Comparison of ENCODE assay signal across 15 cellular contexts in genomic region chr1:207891148-207891547, GRCh38. TPM values are rescaled to one million over a fixed set of nuclear protein-coding genes. Genes with fewer than 3 reads are reported as not detected.
DNase-seq lines count a peak whose midpoint lies in the region; ATAC-seq, FAIRE-seq and TF ChIP-seq lines count a peak whose summit lies in the region.
"Had no signal": no experiment of that assay in that cellular context is flagged by ENCODE, and none has a peak within 500 bp of the region (broad histone marks: within the 10 kb centered on the region; RNA-seq: fewer than 3 reads in every experiment).

No MANE protein-coding gene starts in this region.

- H3K27me3 Mint-ChIP-seq in MCF 10A (ENCODE audit: insufficient read depth, unreplicated experiment), result no peaks in the 10 kb centered on the region
- H3K27me3 Mint-ChIP-seq: stimulated activated naive CD8-positive, alpha-beta T cell treated with anti-CD3 and anti-CD28 coated beads, Interleukin-15, Interleukin-2, amounts not matched to agents 100 ng/mL and 50 ng/mL, for 24 hours had no signal

- no peak overlapping the region for H3K9ac ChIP-seq in mammary epithelial cell (ENCODE audit: insufficient read depth, low read length)

- no peak overlapping the region for H3K4me3 Mint-ChIP-seq in MCF 10A (ENCODE audit: unreplicated experiment)
- H3K4me3 Mint-ChIP-seq: stimulated activated naive CD8-positive, alpha-beta T cell treated with anti-CD3 and anti-CD28 coated beads, Interleukin-15, Interleukin-2, amounts not matched to agents 100 ng/mL and 50 ng/mL, for 24 hours had no signal

- no peak overlapping the region for H3K4me2 ChIP-seq in mammary epithelial cell (ENCODE audit: insufficient read depth, low read depth, low read length)
- peak overlapping the region; percentile 73 for H3K4me2 ChIP-seq in osteoblast (ENCODE audit: insufficient read depth, low read length)

- no peak for FAIRE-seq in urothelium cell line (lab: Jason Lieb, UNC)
- FAIRE-seq: A204.1 had no signal

- H3K27ac ChIP-seq in mammary epithelial cell (ENCODE audit: insufficient read depth, low read depth, low read length) (no peak overlapping the region), dorsolateral prefrontal cortex (peak overlapping the region in 44 of 59 donors; percentile 9 to 86 (median 66)), osteoblast (ENCODE audit: low read depth, low read length) (peak overlapping the region; percentile 91)
- H3K27ac ChIP-seq: cardiac muscle cell had no signal

- no peaks in the 10 kb centered on the region for H3K9me3 Mint-ChIP-seq in MCF 10A (ENCODE audit: unreplicated experiment)
- H3K9me3 Mint-ChIP-seq: activated T-helper 2 cell treated with anti-CD3 and anti-CD28 coated beads, Interferon-gamma antibody, Interleukin-2, Interleukin-4, amounts not matched to agents 10 μg/mL and 5 μg/mL and 100 μg/mL, durations not matched to agents 14 hours and 24 hours and 36 hours; stimulated activated naive CD8-positive, alpha-beta T cell treated with anti-CD3 and anti-CD28 coated beads, Interleukin-15, Interleukin-2, amounts not matched to agents 100 ng/mL and 50 ng/mL, for 24 hours had no signal

- dilution Hi-C loops in mammary epithelial cell (cut with HindIII; ENCODE audit: low sequenced_read_pairs), result no loop called here

- H3K9me3 ChIP-seq in mammary epithelial cell (replicated peaks; ENCODE audit: insufficient read depth, low read length) (no peaks in the 10 kb centered on the region), osteoblast (ENCODE audit: low read depth, low read length) (no peaks in the 10 kb centered on the region)

- H2AFZ ChIP-seq in mammary epithelial cell (ENCODE audit: low read depth, low read length), result no peak overlapping the region
- H2AFZ ChIP-seq in osteoblast (ENCODE audit: low read length), result peak overlapping the region; percentile 96

- TF ChIP-seq CTCF in MCF 10A (IDR thresholded peaks at IDR 0.05; ENCODE audit: unreplicated experiment) (no peak), mammary epithelial cell (conservative IDR thresholded peaks at IDR 0.05 in 1 of 2, IDR thresholded peaks at IDR 0.05 in 1 of 2; ENCODE audit: extremely low read depth in 1 of 2, insufficient read depth in 1 of 2, low read depth in 1 of 2, low read length in 2 of 2) (no peak), dorsolateral prefrontal cortex (IDR thresholded peaks at IDR 0.05 in 54 of 56, conservative IDR thresholded peaks at IDR 0.05 in 2 of 56; ENCODE audit: low read depth in 1 of 56, partially characterized antibody in 56 of 56) (no peak), osteoblast (IDR thresholded peaks at IDR 0.05; ENCODE audit: extremely low read depth, low read depth, low read length) (no peak)

- no peaks in the 10 kb centered on the region for H3K27me3 ChIP-seq in mammary epithelial cell (ENCODE audit: insufficient read depth, low read length)
- no peaks in the 10 kb centered on the region for H3K27me3 ChIP-seq in dorsolateral prefrontal cortex
- no peaks in the 10 kb centered on the region for H3K27me3 ChIP-seq in osteoblast (ENCODE audit: insufficient read depth, low read length)

- H3K79me2 ChIP-seq in mammary epithelial cell (ENCODE audit: insufficient read depth, low read length) (no peaks in the 10 kb centered on the region), osteoblast (ENCODE audit: insufficient read depth, low read length) (no peaks in the 10 kb centered on the region)

- in situ Hi-C loops in mammary epithelial cell (cut with MboI; ENCODE audit: low sequenced_read_pairs in 2 of 2), result no loop called here

- DNase-seq in MCF 10A (ENCODE audit: unreplicated experiment) (no peak), mammary epithelial cell (no peak), dorsolateral prefrontal cortex (no peak), osteoblast (ENCODE audit: insufficient read length, low spot score, missing footprints) (no peak), urothelium cell line (ENCODE audit: low spot score) (peak; percentile 52), activated gamma-delta T cell (lab: John Stamatoyannopoulos, UW) (no peak)
- DNase-seq: activated CD4-positive, alpha-beta T cell treated with anti-CD3 and anti-CD28 coated beads, Interleukin-2, amount 50 U/mL, for 4 hours; midbrain; NCI-H1105 had no signal

- WGBS in mammary epithelial cell (ENCODE audit: low coverage, missing lambda C conversion rate), result 100% methylated on average over 6 of the region's 6 CpGs

- H3K36me3 Mint-ChIP-seq in MCF 10A (ENCODE audit: insufficient read depth, unreplicated experiment), result no peaks in the 10 kb centered on the region

- intact Hi-C loops in MCF 10A (cut with micrococcal nuclease) (no loop called here), mammary epithelial cell (cut with micrococcal nuclease) (no loop called here), dorsolateral prefrontal cortex (cut with DNase I) (no loop called here)

- no peak for ATAC-seq in GM18861 (IDR thresholded peaks at IDR 0.05; ENCODE audit: unreplicated experiment)
- ATAC-seq in GM21447 (IDR thresholded peaks at IDR 0.05; ENCODE audit: unreplicated experiment), result no peak

- H3K27ac Mint-ChIP-seq in MCF 10A (ENCODE audit: low read depth, unreplicated experiment), result peak overlapping the region; percentile 90
- H3K27ac Mint-ChIP-seq: activated T-helper 2 cell treated with anti-CD3 and anti-CD28 coated beads, Interferon-gamma antibody, Interleukin-2, Interleukin-4, amounts not matched to agents 10 μg/mL and 5 μg/mL and 100 μg/mL, durations not matched to agents 14 hours and 24 hours and 36 hours; stimulated activated naive CD8-positive, alpha-beta T cell treated with anti-CD3 and anti-CD28 coated beads, Interleukin-15, Interleukin-2, amounts not matched to agents 100 ng/mL and 50 ng/mL, for 24 hours had no signal

- peaks cover 20% of the 10 kb centered on the region for H3K4me1 Mint-ChIP-seq in MCF 10A (ENCODE audit: insufficient read depth, unreplicated experiment)

- CTCF ChIA-PET in MCF 10A (lab: Yijun Ruan, JAX), result interaction anchor here (0.5 to 2.7 kb wide), 6 partner anchors 12 to 1401 kb away, joined by 3 to 36 read pairs (median 4); no protein-coding TSS in a partner anchor
- CTCF ChIA-PET in mammary epithelial cell (lab: Charles Lee; ENCODE audit: low non-redundant PET), result no interaction called here

- POLR2A ChIA-PET in MCF 10A (lab: Yijun Ruan, JAX), result interaction anchor here (2.1 kb wide), 1 partner anchor 72 kb away, joined by 7 read pairs; no protein-coding TSS in a partner anchor

- H3K4me3 ChIP-seq in mammary epithelial cell (replicated peaks in 1 of 3; ENCODE audit: insufficient read depth in 1 of 3, low read depth in 2 of 3, low read length in 3 of 3), result no peak overlapping the region
- H3K4me3 ChIP-seq in dorsolateral prefrontal cortex, result no peak overlapping the region
- no peak overlapping the region for H3K4me3 ChIP-seq in osteoblast (ENCODE audit: insufficient read depth, low read length)
- H3K4me3 ChIP-seq: cardiac muscle cell had no signal

- H3K4me1 ChIP-seq in mammary epithelial cell (ENCODE audit: insufficient read depth, low read length) (peaks cover 21% of the 10 kb centered on the region), osteoblast (ENCODE audit: insufficient read depth, low read length) (peaks cover 30% of the 10 kb centered on the region)

- H4K20me1 ChIP-seq in mammary epithelial cell (ENCODE audit: insufficient read depth, low read length), result no peaks in the 10 kb centered on the region
- H4K20me1 ChIP-seq in osteoblast (ENCODE audit: insufficient read depth, low read length), result no peaks in the 10 kb centered on the region

- BruUV-seq in MCF 10A (replicated peaks; lab: Mats Ljungman, UMichigan) (no TSS peak), mammary epithelial cell (replicated peaks; lab: Mats Ljungman, UMichigan) (no TSS peak)

- H3K36me3 ChIP-seq in mammary epithelial cell (ENCODE audit: insufficient read depth, low read length) (no peaks in the 10 kb centered on the region), osteoblast (ENCODE audit: insufficient read depth, low read length) (no peaks in the 10 kb centered on the region)
- H3K36me3 ChIP-seq: cardiac muscle cell had no signal

RNA-seq across cellular contexts. Expression of gene CD34, which starts 19.8 kb away (rescaled TPM):
- total RNA-seq in MCF 10A (2022) (0.52 TPM in 1 of 2 replicates, not detected in the other), mammary epithelial cell (not detected), dorsolateral prefrontal cortex (10 to 100 TPM in 99 of 120 experiments, 1 to 10 TPM in 21; 3.4 to 46.4 (median 15.4) TPM), osteoblast (under 0.01 and 0.36 TPM in 2 replicates)
- 0.02 TPM for polyA plus RNA-seq in mammary epithelial cell
- polyA minus RNA-seq in mammary epithelial cell, result not detected
- total RNA-seq: activated T-helper 2 cell treated with anti-CD3 and anti-CD28 coated beads, Interferon-gamma antibody, Interleukin-2, Interleukin-4, amounts not matched to agents 10 μg/mL and 5 μg/mL and 100 μg/mL, durations not matched to agents 14 hours and 24 hours and 36 hours had no signal
